ENCODE assay signal across 27 cellular contexts in the genomic region with DNA sequence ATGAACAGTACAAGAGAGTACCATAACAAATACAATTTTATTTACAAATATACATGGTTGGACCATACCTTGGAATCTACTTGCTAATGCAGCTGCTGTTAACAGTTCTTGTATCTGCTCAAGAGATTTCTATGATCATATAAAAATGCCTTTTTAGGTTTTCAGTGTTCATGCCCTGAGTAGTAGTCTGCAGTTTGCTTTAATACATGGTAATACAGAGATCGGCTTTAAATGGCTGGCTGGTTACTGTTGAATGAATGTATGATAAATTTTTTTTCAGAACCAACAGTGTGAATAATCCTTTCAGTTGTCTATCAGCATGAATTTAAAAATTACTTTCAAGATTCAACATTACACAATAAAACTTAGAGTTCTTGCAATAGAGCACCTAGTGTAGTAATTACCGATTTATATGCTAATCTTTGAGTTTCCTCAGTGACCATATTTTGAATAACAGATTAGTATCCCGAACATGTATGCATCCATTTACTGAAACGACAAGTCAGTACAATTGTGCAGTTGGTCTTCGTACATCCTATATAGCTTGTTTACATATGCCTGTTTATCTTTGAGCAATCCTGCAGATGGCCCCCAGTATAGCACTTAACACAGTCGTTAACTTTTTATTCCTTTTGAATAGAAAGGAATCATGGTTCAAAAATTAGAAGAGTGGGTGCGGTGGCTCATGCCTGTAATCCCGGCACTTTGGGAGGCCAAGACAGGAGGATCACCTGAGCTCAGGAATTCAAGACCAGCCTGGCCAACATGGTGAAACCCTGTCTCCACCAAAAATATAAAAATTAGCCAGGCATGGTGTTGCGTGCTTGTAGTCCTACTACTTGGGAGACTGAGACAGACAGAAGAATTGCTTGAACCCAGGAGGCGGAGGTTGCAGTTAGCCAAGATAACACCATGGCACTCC. TPM values are rescaled to one million over a fixed set of nuclear protein-coding genes. Genes with fewer than 3 reads are reported as not detected.
A peak's percentile ranks its signal among the peaks of the same experiment; 100 is the strongest.
DNase-seq lines count a peak whose midpoint lies in the region; ATAC-seq and TF ChIP-seq lines count a peak whose summit lies in the region.
"Had no signal": no experiment of that assay in that cellular context is flagged by ENCODE, and none has a peak within 500 bp of the region (broad histone marks: within the 10 kb centered on the region; RNA-seq: fewer than 3 reads in every experiment).

No MANE protein-coding gene starts in this region.

- peaks cover 0 to 54% (median 22%) of the 10 kb centered on the region in 4 donors for H3K36me3 ChIP-seq in transverse colon

- no peaks in the 10 kb centered on the region for H3K9me3 Mint-ChIP-seq in activated naive CD4-positive, alpha-beta T cell treated with anti-CD3 and anti-CD28 coated beads, Interleukin-2, amount 50 U/mL, for 24 hours
- no peaks in the 10 kb centered on the region for H3K9me3 Mint-ChIP-seq in activated naive CD4-positive, alpha-beta T cell treated with anti-CD3 and anti-CD28 coated beads for 36 hours
- no peaks in the 10 kb centered on the region for H3K9me3 Mint-ChIP-seq in HFFc6
- H3K9me3 Mint-ChIP-seq in central memory CD8-positive, alpha-beta T cell: no peaks in the 10 kb centered on the region
- H3K9me3 Mint-ChIP-seq: activated CD4-positive, alpha-beta T cell treated with anti-CD3 and anti-CD28 coated beads, Interleukin-2, amount 10 ng/mL, durations not matched to agents 24 days and 14 days; activated T-helper 17 cell treated with anti-CD3 and anti-CD28 coated beads, Interleukin-2, amount 50 U/mL, for 72 hours; CD14-positive monocyte; T-helper 1 cell treated with Interleukin-12 subunit alpha and Interleukin-12 subunit beta and Interleukin-4 antibody, amounts not matched to agents 30 μg/mL and 1 μg/mL, for 36 hours had no signal

- CTCF ChIA-PET in activated naive CD4-positive, alpha-beta T cell treated with anti-CD3 and anti-CD28 coated beads for 36 hours (lab: Charles Lee): no interaction called here

- H3K27ac Mint-ChIP-seq in activated naive CD4-positive, alpha-beta T cell treated with anti-CD3 and anti-CD28 coated beads, Interleukin-2, amount 50 U/mL, for 24 hours: peak overlapping the region; percentile 4
- H3K27ac Mint-ChIP-seq in activated naive CD4-positive, alpha-beta T cell treated with anti-CD3 and anti-CD28 coated beads for 36 hours: no peak overlapping the region
- H3K27ac Mint-ChIP-seq in HFFc6: peak overlapping the region; percentile 45
- peak overlapping the region; percentile 47 for H3K27ac Mint-ChIP-seq in central memory CD8-positive, alpha-beta T cell (ENCODE audit: low read depth)
- H3K27ac Mint-ChIP-seq: activated CD4-positive, alpha-beta T cell treated with anti-CD3 and anti-CD28 coated beads, Interleukin-2, amount 10 ng/mL, durations not matched to agents 24 days and 14 days; activated T-helper 17 cell treated with anti-CD3 and anti-CD28 coated beads, Interleukin-2, amount 50 U/mL, for 72 hours; T-helper 1 cell treated with Interleukin-12 subunit alpha and Interleukin-12 subunit beta and Interleukin-4 antibody, amounts not matched to agents 30 μg/mL and 1 μg/mL, for 36 hours had no signal

- no peak for ATAC-seq in central memory CD8-positive, alpha-beta T cell (replicated peaks; ENCODE audit: extremely low read depth, poor library complexity, severe bottlenecking)
- ATAC-seq: activated T-helper 17 cell treated with anti-CD3 and anti-CD28 coated beads, Interleukin-2, amount 50 U/mL, for 72 hours; heart left ventricle; left cardiac atrium had no signal

- H3K4me3 ChIP-seq in transverse colon: no peak overlapping the region
- H3K4me3 ChIP-seq: GM23248, heart left ventricle, SJSA1 had no signal

- TF ChIP-seq CTCF in HFFc6 (IDR thresholded peaks at IDR 0.05) (no peak), transverse colon (IDR thresholded peaks at IDR 0.05) (no peak)

- peaks cover 58% of the 10 kb centered on the region for H3K4me1 Mint-ChIP-seq in activated naive CD4-positive, alpha-beta T cell treated with anti-CD3 and anti-CD28 coated beads, Interleukin-2, amount 50 U/mL, for 24 hours
- peaks cover 38% of the 10 kb centered on the region for H3K4me1 Mint-ChIP-seq in activated naive CD4-positive, alpha-beta T cell treated with anti-CD3 and anti-CD28 coated beads for 36 hours (ENCODE audit: low read depth)
- H3K4me1 Mint-ChIP-seq in HFFc6 (ENCODE audit: low read depth): peaks cover 71% of the 10 kb centered on the region
- H3K4me1 Mint-ChIP-seq in central memory CD8-positive, alpha-beta T cell: peaks cover 23% of the 10 kb centered on the region

- H3K9me3 ChIP-seq in transverse colon: no peaks in the 10 kb centered on the region
- H3K9me3 ChIP-seq: heart left ventricle, SJSA1 had no signal

- TF ChIP-seq POLR2A in transverse colon (IDR thresholded peaks at IDR 0.05): peak; percentile 1

- in situ Hi-C loops in transverse colon (cut with MboI; ENCODE audit: low pct_ligation_motif_present in 1 of 4, low pct_unique_long_range_greater_than_20kb in 1 of 4, low sequenced_read_pairs in 3 of 4): loop anchor here in 1 of 4 donors (25.0 kb wide), 1 partner anchor 623 kb away; no protein-coding TSS in a partner anchor
- in situ Hi-C loops in G401 (cut with HindIII; ENCODE audit: low sequenced_read_pairs): no loop called here

- intact Hi-C loops in activated naive CD4-positive, alpha-beta T cell treated with anti-CD3 and anti-CD28 coated beads for 36 hours (cut with micrococcal nuclease): no loop called here
- intact Hi-C loops in transverse colon (cut with DNase I; ENCODE audit: low total_unique reads): no loop called here

- no peaks in the 10 kb centered on the region for H3K27me3 Mint-ChIP-seq in activated naive CD4-positive, alpha-beta T cell treated with anti-CD3 and anti-CD28 coated beads, Interleukin-2, amount 50 U/mL, for 24 hours
- no peaks in the 10 kb centered on the region for H3K27me3 Mint-ChIP-seq in activated naive CD4-positive, alpha-beta T cell treated with anti-CD3 and anti-CD28 coated beads for 36 hours (ENCODE audit: low read depth)
- H3K27me3 Mint-ChIP-seq in HFFc6 (ENCODE audit: insufficient read depth): peaks cover 4% of the 10 kb centered on the region; the same call in 1 of the 2 replicates
- no peaks in the 10 kb centered on the region for H3K27me3 Mint-ChIP-seq in central memory CD8-positive, alpha-beta T cell
- H3K27me3 Mint-ChIP-seq: activated CD4-positive, alpha-beta T cell treated with anti-CD3 and anti-CD28 coated beads, Interleukin-2, amount 10 ng/mL, durations not matched to agents 24 days and 14 days; activated naive CD8-positive, alpha-beta T cell; activated T-helper 17 cell treated with anti-CD3 and anti-CD28 coated beads, Interleukin-2, amount 50 U/mL, for 72 hours had no signal

- no peaks in the 10 kb centered on the region for H3K27me3 ChIP-seq in transverse colon
- H3K27me3 ChIP-seq: heart left ventricle, SJSA1 had no signal

- peaks cover 0 to 29% (median 7%) of the 10 kb centered on the region in 4 donors for H3K4me1 ChIP-seq in transverse colon

- no peak overlapping the region for H3K27ac ChIP-seq in transverse colon
- H3K27ac ChIP-seq: epithelial cell of prostate, GM23248, heart left ventricle, SJSA1 had no signal

- WGBS in transverse colon (ENCODE audit: low coverage in 1 of 2), 2 donors: 76 to 86% methylated on average over 9 to 10 of the region's 10 CpGs

- peak overlapping the region; percentile 13 for H3K4me3 Mint-ChIP-seq in activated naive CD4-positive, alpha-beta T cell treated with anti-CD3 and anti-CD28 coated beads, Interleukin-2, amount 50 U/mL, for 24 hours
- no peak overlapping the region for H3K4me3 Mint-ChIP-seq in activated naive CD4-positive, alpha-beta T cell treated with anti-CD3 and anti-CD28 coated beads for 36 hours
- no peak overlapping the region for H3K4me3 Mint-ChIP-seq in HFFc6
- no peak overlapping the region for H3K4me3 Mint-ChIP-seq in central memory CD8-positive, alpha-beta T cell
- H3K4me3 Mint-ChIP-seq: activated CD4-positive, alpha-beta T cell treated with anti-CD3 and anti-CD28 coated beads, Interleukin-2, amount 10 ng/mL, durations not matched to agents 24 days and 14 days; activated naive CD8-positive, alpha-beta T cell; activated T-helper 17 cell treated with anti-CD3 and anti-CD28 coated beads, Interleukin-2, amount 50 U/mL, for 72 hours; CD14-positive monocyte; T-helper 1 cell treated with Interleukin-12 subunit alpha and Interleukin-12 subunit beta and Interleukin-4 antibody, amounts not matched to agents 30 μg/mL and 1 μg/mL, for 36 hours had no signal

- peaks cover 37% of the 10 kb centered on the region for H3K36me3 Mint-ChIP-seq in activated naive CD4-positive, alpha-beta T cell treated with anti-CD3 and anti-CD28 coated beads, Interleukin-2, amount 50 U/mL, for 24 hours
- peaks cover 57% of the 10 kb centered on the region for H3K36me3 Mint-ChIP-seq in activated naive CD4-positive, alpha-beta T cell treated with anti-CD3 and anti-CD28 coated beads for 36 hours (ENCODE audit: low read depth)
- peaks cover 78% of the 10 kb centered on the region for H3K36me3 Mint-ChIP-seq in HFFc6 (ENCODE audit: low read depth)
- peaks cover 70% of the 10 kb centered on the region for H3K36me3 Mint-ChIP-seq in central memory CD8-positive, alpha-beta T cell (ENCODE audit: insufficient read depth)

- DNase-seq in activated naive CD4-positive, alpha-beta T cell treated with anti-CD3 and anti-CD28 coated beads for 36 hours: no peak
- DNase-seq in HFFc6 (no peak), transverse colon (no peak), Kasumi-1 (lab: John Stamatoyannopoulos, UW) (no peak), NCI-H187 treated with DMSO at 0.1 percent for 48 hours (lab: John Stamatoyannopoulos, UW) (no peak), G401 (ENCODE audit: low spot score) (no peak)
- DNase-seq in central memory CD8-positive, alpha-beta T cell (ENCODE audit: low spot score in 2 of 2): no peak
- DNase-seq: activated CD4-positive, alpha-beta T cell treated with anti-CD3 and anti-CD28 coated beads, Interleukin-2, amount 10 ng/mL, durations not matched to agents 24 days and 14 days; cerebellar nuclear complex; DMS 273 treated with DMSO at 0.1 percent for 48 hours; GDM1; GM23248; heart left ventricle; left cardiac atrium; mesenchymal stem cell; NCI-H1930; NCI-H526 treated with DMSO at 0.1 percent for 48 hours; small intestine; stimulated activated CD4-positive, alpha-beta T cell treated with anti-CD3 and anti-CD28 coated beads, Interleukin-1b, Interleukin-23, amount 100 ng/mL, for 48 hours; substantia nigra had no signal

- no peak for TF ChIP-seq EP300 in transverse colon (IDR thresholded peaks at IDR 0.05; ENCODE audit: low read depth)

RNA-seq across cellular contexts. Expression of a gene that starts 6.4 kb away (rescaled TPM):
- total RNA-seq in activated naive CD4-positive, alpha-beta T cell treated with anti-CD3 and anti-CD28 coated beads for 36 hours: 10 to 100 TPM; 76.0 to 78.2 TPM
- 100 to 1,000 TPM; 141 to 157 (median 148) TPM for total RNA-seq in HFFc6 (2021; fragmentation: NEBNext Ultra II Directional; extraction: Animal tissue kit (Norgen Biotek cat#: 25700))
- total RNA-seq in transverse colon: 100 to 1,000 TPM in 1 of 4 donors, 10 to 100 TPM in 3; 48.3 to 194 (median 70.1) TPM
- total RNA-seq in G401 (2014; rRNA removed; shearing (Covaris generic)): 24.1 and 27.9 TPM in 2 replicates

RNA-seq across cellular contexts. Expression of a gene that starts 43.4 kb away (rescaled TPM):
- total RNA-seq in activated naive CD4-positive, alpha-beta T cell treated with anti-CD3 and anti-CD28 coated beads for 36 hours: 1 to 10 TPM; 4.7 to 7.3 TPM
- total RNA-seq in HFFc6 (2021; fragmentation: NEBNext Ultra II Directional; extraction: Animal tissue kit (Norgen Biotek cat#: 25700)): 1 to 10 TPM; 1.8 to 2.9 (median 2.3) TPM
- 100 to 1,000 TPM in 1 of 4 donors, 10 to 100 TPM in 3; 10.9 to 152 (median 23.1) TPM for total RNA-seq in transverse colon
- 3.0 and 17.9 TPM in 2 replicates for total RNA-seq in G401 (2014; rRNA removed; shearing (Covaris generic))
- total RNA-seq: SJSA1 had no signal
